ENCODE assay signal across 8 cellular contexts in genomic region chr12:57476162-57476992, GRCh38. TPM values are rescaled to one million over a fixed set of nuclear protein-coding genes. Genes with fewer than 3 reads are reported as not detected.
DNase-seq lines count a peak whose midpoint lies in the region; ATAC-seq and TF ChIP-seq lines count a peak whose summit lies in the region.

No MANE protein-coding gene starts in this region.

- peak overlapping the region; percentile 99 for H3K27ac Mint-ChIP-seq in CD4-positive, alpha-beta T cell

- no CpG with 5 or more reads among the region's 29 CpGs for WGBS in neuronal stem cell (ENCODE audit: extremely low coverage in 2 of 2, insufficient read length in 2 of 2, insufficient replicate concordance in 1 of 2), 2 donors

- H3K9me3 Mint-ChIP-seq in CD4-positive, alpha-beta T cell = no peaks in the 10 kb centered on the region

- peak overlapping the region; percentile 61 for H2BK15ac ChIP-seq in neuronal stem cell (ENCODE audit: low read length)

- H3K36me3 ChIP-seq in effector memory CD4-positive, alpha-beta T cell (ENCODE audit: control insufficient read depth, insufficient read depth, low read length) = peaks cover 37% of the 10 kb centered on the region
- H3K36me3 ChIP-seq in neuronal stem cell (replicated peaks in 1 of 2; ENCODE audit: control insufficient read depth in 2 of 2, insufficient read depth in 2 of 2, low read length in 2 of 2) = no peaks in the 10 kb centered on the region
- no peaks in the 10 kb centered on the region for H3K36me3 ChIP-seq in vagina

- peak overlapping the region; percentile 73 for H3K18ac ChIP-seq in neuronal stem cell (ENCODE audit: low read length)

- no peak overlapping the region for H3K4ac ChIP-seq in neuronal stem cell (ENCODE audit: low read length)

- H3K4me1 ChIP-seq in effector memory CD4-positive, alpha-beta T cell (ENCODE audit: control insufficient read depth, insufficient read depth, low read length, poor library complexity, severe bottlenecking) = peaks cover 52% of the 10 kb centered on the region
- H3K4me1 ChIP-seq in neuronal stem cell (ENCODE audit: control insufficient read depth in 2 of 2, insufficient read depth in 1 of 2, low read depth in 1 of 2, low read length in 2 of 2) = peaks cover 5 to 21% of the 10 kb centered on the region in 2 donors
- peaks cover 18% of the 10 kb centered on the region for H3K4me1 ChIP-seq in vagina

- H3K4me1 Mint-ChIP-seq in CD4-positive, alpha-beta T cell (ENCODE audit: low read depth) = peaks cover 89% of the 10 kb centered on the region

- intact Hi-C loops in CD4-positive, alpha-beta T cell (cut with DNase I, micrococcal nuclease) = loop anchor here (2.0 to 5.0 kb wide), 5 partner anchors 14 to 276 kb away; partner anchors contain the start of genes CDK4 (in 1 of the 2), DCTN2 (in 1 of the 2) and DDIT3 (in 1 of the 2)
- intact Hi-C loops in vagina (cut with DNase I) = no loop called here

- no peaks in the 10 kb centered on the region for H3K27me3 ChIP-seq in CD4-positive, alpha-beta T cell (ENCODE audit: control insufficient read depth, insufficient read depth, low read length)
- H3K27me3 ChIP-seq in effector memory CD4-positive, alpha-beta T cell (replicated peaks; ENCODE audit: control insufficient read depth, insufficient read depth, low read length, poor library complexity, severe bottlenecking) = no peaks in the 10 kb centered on the region
- peaks cover 22 to 71% (median 67%) of the 10 kb centered on the region in 3 experiments for H3K27me3 ChIP-seq in neuronal stem cell (ENCODE audit: control insufficient read depth in 3 of 3, insufficient read depth in 3 of 3, low read depth in 1 of 3, low read length in 3 of 3)
- H3K27me3 ChIP-seq in vagina = peaks cover 12% of the 10 kb centered on the region

- H4K91ac ChIP-seq in neuronal stem cell (ENCODE audit: low read depth, low read length, poor library complexity) = no peak overlapping the region

- no peak overlapping the region for H4K8ac ChIP-seq in neuronal stem cell (ENCODE audit: low read depth, low read length)

- POLR2A ChIA-PET in CD4-positive, alpha-beta T cell (lab: Charles Lee) = interaction anchor here (0.5 to 5.5 kb wide), 11 partner anchors 9 to 751 kb away, joined by 3 to 93 read pairs (median 3); partner anchors contain the start of genes DCTN2, DDIT3, GLI1 and MARS1

- ATAC-seq in CD4-positive, alpha-beta T cell (ENCODE audit: poor library complexity) = peak; percentile 31

- H3K4me2 ChIP-seq in neuronal stem cell (ENCODE audit: insufficient read depth, low read length, poor library complexity, severe bottlenecking) = peak overlapping the region; percentile 81

- H2AK5ac ChIP-seq in neuronal stem cell (ENCODE audit: low read depth, low read length) = peak overlapping the region; percentile 80

- peak overlapping the region; percentile 93 for H3K4me3 Mint-ChIP-seq in CD4-positive, alpha-beta T cell

- H2BK5ac ChIP-seq in neuronal stem cell (ENCODE audit: low read length) = peak overlapping the region; percentile 3

- peak overlapping the region; percentile 54 for H3K9ac ChIP-seq in neuronal stem cell (ENCODE audit: low read depth, low read length, poor library complexity)

- H2BK12ac ChIP-seq in neuronal stem cell (ENCODE audit: low read length) = peak overlapping the region; percentile 85

- TF ChIP-seq POLR2A in vagina (IDR thresholded peaks at IDR 0.05) = no peak

- H3K79me1 ChIP-seq in neuronal stem cell (ENCODE audit: low read depth, low read length) = no peaks in the 10 kb centered on the region

- no peaks in the 10 kb centered on the region for H3K9me3 ChIP-seq in CD4-positive, alpha-beta T cell (ENCODE audit: control insufficient read depth, low read length)
- H3K9me3 ChIP-seq in effector memory CD4-positive, alpha-beta T cell (ENCODE audit: control insufficient read depth, low read length) = no peaks in the 10 kb centered on the region
- peaks cover 0 to 4% of the 10 kb centered on the region in 2 donors for H3K9me3 ChIP-seq in neuronal stem cell (replicated peaks in 1 of 2; ENCODE audit: control insufficient read depth in 2 of 2, insufficient read depth in 1 of 2, low read depth in 1 of 2, low read length in 2 of 2)
- H3K9me3 ChIP-seq in vagina = no peaks in the 10 kb centered on the region

- no peaks in the 10 kb centered on the region for H3K27me3 Mint-ChIP-seq in CD4-positive, alpha-beta T cell

- peak; percentile 63 for TF ChIP-seq CTCF in CD4-positive, alpha-beta T cell (IDR thresholded peaks at IDR 0.05)
- TF ChIP-seq CTCF in HFF-Myc (IDR thresholded peaks at IDR 0.05; ENCODE audit: low read depth, low read length, missing control alignments) = peak; percentile 27
- TF ChIP-seq CTCF in vagina (IDR thresholded peaks at IDR 0.05) = no peak

- H3K36me3 Mint-ChIP-seq in CD4-positive, alpha-beta T cell (ENCODE audit: low read depth) = peaks cover 65% of the 10 kb centered on the region

- DNase-seq in CD4-positive, alpha-beta T cell = peak; percentile 52 to 79 (median 62)
- DNase-seq in HFF-Myc (ENCODE audit: extremely low read depth, low read depth) (no peak), neuronal stem cell (ENCODE audit: low spot score) (no peak), vagina (ENCODE audit: extremely low spot score in 2 of 2) (no peak), A172 (ENCODE audit: low spot score) (no peak), retina (no peak)
- peak; percentile 35 for DNase-seq in activated CD4-positive, alpha-beta T cell treated with anti-CD3 and anti-CD28 coated beads for 1 hour
- DNase-seq in effector memory CD4-positive, alpha-beta T cell = peak; percentile 31 to 51 (median 35)

- peak overlapping the region; percentile 90 for H3K23ac ChIP-seq in neuronal stem cell (ENCODE audit: low read depth, low read length, poor library complexity)

- H3K4me3 ChIP-seq in HFF-Myc (replicated peaks; ENCODE audit: low read depth, low read length) (peak overlapping the region; percentile 34), neuronal stem cell (ENCODE audit: low read length in 2 of 2) (peak overlapping the region; percentile 34 to 47), vagina (peak overlapping the region; percentile 34)
- H3K4me3 ChIP-seq in effector memory CD4-positive, alpha-beta T cell (ENCODE audit: insufficient read depth, low read depth, low read length, poor library complexity, severe bottlenecking) = peak overlapping the region; percentile 75

- peak overlapping the region; percentile 98 for H2AFZ ChIP-seq in neuronal stem cell (ENCODE audit: low read length)

- CTCF ChIA-PET in CD4-positive, alpha-beta T cell (lab: Charles Lee) = interaction anchor here (1.2 to 5.6 kb wide), 8 partner anchors 10 to 107 kb away, joined by 3 to 35 read pairs (median 4); partner anchors contain the start of genes DCTN2, GLI1 and MARS1

- peak overlapping the region; percentile 99 for H3K27ac ChIP-seq in CD4-positive, alpha-beta T cell (ENCODE audit: low read depth, low read length)
- H3K27ac ChIP-seq in effector memory CD4-positive, alpha-beta T cell (ENCODE audit: insufficient read depth, low read length, poor library complexity, severe bottlenecking) = peak overlapping the region; percentile 90
- H3K27ac ChIP-seq in neuronal stem cell (replicated peaks; ENCODE audit: low read length) (no peak overlapping the region), vagina (peak overlapping the region; percentile 27)

- peak overlapping the region; percentile 73 for H3K14ac ChIP-seq in neuronal stem cell (ENCODE audit: low read length)

- H2BK120ac ChIP-seq in neuronal stem cell (ENCODE audit: low read depth, low read length) = no peak overlapping the region

RNA-seq across cellular contexts. Expression of gene ARHGAP9, which starts 3.3 kb away (rescaled TPM):
- total RNA-seq in CD4-positive, alpha-beta T cell = 100 to 1,000 TPM; 354 to 370 TPM
- polyA plus RNA-seq in neuronal stem cell (2013, experiment 1 of 2) = 0.01 TPM
- 0.07 TPM for polyA plus RNA-seq in neuronal stem cell (2013, experiment 2 of 2)
- total RNA-seq in vagina = 28.7 TPM
- 0.43 and 0.79 TPM in 2 replicates for total RNA-seq in A172 (2014; rRNA removed; shearing (Covaris generic))

RNA-seq across cellular contexts. Expression of gene MARS1, which starts 11.5 kb away (rescaled TPM):
- total RNA-seq in CD4-positive, alpha-beta T cell = 100 to 1,000 TPM; 203 to 204 TPM
- 257 TPM for polyA plus RNA-seq in neuronal stem cell (2013, experiment 1 of 2)
- 269 TPM for polyA plus RNA-seq in neuronal stem cell (2013, experiment 2 of 2)
- total RNA-seq in vagina = 71.2 TPM
- total RNA-seq in A172 (2014; rRNA removed; shearing (Covaris generic)) = 86.0 and 319 TPM in 2 replicates

RNA-seq across cellular contexts. Expression of gene GLI1, which starts 16.8 kb away (rescaled TPM):
- total RNA-seq in CD4-positive, alpha-beta T cell = under 1 TPM; 0.31 to 0.85 TPM
- 0.28 TPM for polyA plus RNA-seq in neuronal stem cell (2013, experiment 1 of 2)
- polyA plus RNA-seq in neuronal stem cell (2013, experiment 2 of 2) = 0.03 TPM
- total RNA-seq in vagina = 0.25 TPM
- total RNA-seq in A172 (2014; rRNA removed; shearing (Covaris generic)) = 0.19 and 4.1 TPM in 2 replicates

RNA-seq across cellular contexts. Expression of gene INHBE, which starts 21.3 kb away (rescaled TPM):
- not detected for total RNA-seq in CD4-positive, alpha-beta T cell
- polyA plus RNA-seq in neuronal stem cell (2013, experiment 1 of 2) = 0.24 TPM
- polyA plus RNA-seq in neuronal stem cell (2013, experiment 2 of 2) = 0.35 TPM
- total RNA-seq in vagina = not detected
- 0.14 and 0.17 TPM in 2 replicates for total RNA-seq in A172 (2014; rRNA removed; shearing (Covaris generic))

RNA-seq across cellular contexts. Expression of gene INHBC, which starts 41.8 kb away (rescaled TPM):
- total RNA-seq in CD4-positive, alpha-beta T cell = under 1 TPM; 0.20 to 0.33 TPM
- polyA plus RNA-seq in neuronal stem cell (2013, experiment 1 of 2) = 0.11 TPM
- polyA plus RNA-seq in neuronal stem cell (2013, experiment 2 of 2) = 0.11 TPM
- not detected for total RNA-seq in vagina
- total RNA-seq in A172 (2014; rRNA removed; shearing (Covaris generic)) = not detected in 2 replicates

Comparison
In these comparisons a context has a peak if more than half of its experiments do, and no peak if none do; other contexts are left out.
1. DNase-seq: peak in CD4-positive, alpha-beta T cell (10 of 10), activated CD4-positive, alpha-beta T cell treated with anti-CD3 and anti-CD28 coated beads for 1 hour (single experiment) and effector memory CD4-positive, alpha-beta T cell (3 of 3); none in HFF-Myc (single experiment), neuronal stem cell (single experiment), vagina (0 of 2), A172 (single experiment) and retina (single experiment).
2. CTCF ChIP-seq: peak in CD4-positive, alpha-beta T cell (single experiment) and HFF-Myc (single experiment); none in vagina (0 of 3).
3. RNA of gene ARHGAP9, which starts 3.3 kb away (total RNA-seq): 354 to 370 TPM in CD4-positive, alpha-beta T cell and 28.7 TPM in vagina (single experiment); 0.43 to 0.79 TPM in A172; every median in the first group is over 10 times any median in the second.
4. Peak in every context shown above with its lines, with median percentiles within 50 percentile points of each other: H3K4me3 ChIP-seq.